In genomic region chr22:33893486-33893885, GRCh38 we compare ENCODE assay signal across 29 cellular contexts.
"Had no signal": no experiment of that assay in that cellular context is flagged by ENCODE, and none has a peak within 500 bp of the region (broad histone marks: within the 10 kb centered on the region; RNA-seq: fewer than 3 reads in every experiment).

No MANE protein-coding gene starts in this region.

- H3K4me1 ChIP-seq: colonic mucosa, uterus had no signal

- ATAC-seq: gastroesophageal sphincter; heart left ventricle; natural killer cell; stimulated activated naive CD8-positive, alpha-beta T cell treated with anti-CD3 and anti-CD28 coated beads, Interleukin-15, amount 100 ng/mL, for 72 hours had no signal

- H3K27me3 Mint-ChIP-seq: central memory CD8-positive, alpha-beta T cell; dendritic cell treated with granulocyte-macrophage colony-stimulating factor and Interleukin-4, amounts not matched to agents 40 ng/mL and 50 ng/mL, for 4 days; memory B cell; type B pancreatic cell had no signal

- H3K27ac ChIP-seq: colonic mucosa, epithelial cell of prostate, gastroesophageal sphincter, neutrophil, pancreas, skin epidermis, suprapubic skin, uterus had no signal

- H3K27me3 ChIP-seq: colonic mucosa, gastroesophageal sphincter, heart left ventricle, neutrophil, pancreas, suprapubic skin, uterus had no signal

- H3K9me3 ChIP-seq: colonic mucosa, gastroesophageal sphincter, neutrophil, pancreas, suprapubic skin, uterus had no signal

- DNase-seq: colonic mucosa; effector CD8-positive, alpha-beta T cell; endodermal cell; foreskin fibroblast; heart left ventricle; hippocampal formation; immature natural killer cell; islet precursor cell; kidney glomerular epithelial cell; left colon; natural killer cell; pancreas; stimulated activated CD4-positive, alpha-beta T cell treated with anti-CD3 and anti-CD28 coated beads, Interleukin-15, amount 100 ng/mL, for 24 hours; stimulated activated CD4-positive, alpha-beta T cell treated with anti-CD3 and anti-CD28 coated beads, Interleukin-4, amount 100 ng/mL, for 1 hour; stimulated activated CD8-positive, alpha-beta memory T cell treated with anti-CD3 and anti-CD28 coated beads, Interleukin-4, amount 100 ng/mL, for 48 hours; stimulated activated naive CD4-positive, alpha-beta T cell; stimulated activated naive CD8-positive, alpha-beta T cell treated with anti-CD3 and anti-CD28 coated beads, Interleukin-15, amount 100 ng/mL, for 72 hours; uterus had no signal

- FAIRE-seq: pancreas had no signal

- H3K4me3 Mint-ChIP-seq: central memory CD8-positive, alpha-beta T cell; dendritic cell treated with granulocyte-macrophage colony-stimulating factor and Interleukin-4, amounts not matched to agents 40 ng/mL and 50 ng/mL, for 4 days; endodermal cell; immature natural killer cell; memory B cell; natural killer cell; neural crest cell; stimulated activated naive CD8-positive, alpha-beta T cell treated with anti-CD3 and anti-CD28 coated beads, Interleukin-15, amount 100 ng/mL, for 72 hours; type B pancreatic cell had no signal

- H3K27ac Mint-ChIP-seq: dendritic cell treated with granulocyte-macrophage colony-stimulating factor and Interleukin-4, amounts not matched to agents 40 ng/mL and 50 ng/mL, for 4 days; endodermal cell; immature natural killer cell; memory B cell; natural killer cell; type B pancreatic cell had no signal

- H3K4me3 ChIP-seq: colonic mucosa, gastroesophageal sphincter, heart left ventricle, lung, pancreas, skin epidermis, suprapubic skin, uterus had no signal

- H3K36me3 Mint-ChIP-seq: immature natural killer cell, natural killer cell had no signal

- H3K9me3 Mint-ChIP-seq: immature natural killer cell had no signal

- H3K36me3 ChIP-seq: colonic mucosa, gastroesophageal sphincter, heart left ventricle, neutrophil, pancreas, suprapubic skin, uterus had no signal
